1 cellular context compared by ENCODE assay signal in the genomic region with DNA sequence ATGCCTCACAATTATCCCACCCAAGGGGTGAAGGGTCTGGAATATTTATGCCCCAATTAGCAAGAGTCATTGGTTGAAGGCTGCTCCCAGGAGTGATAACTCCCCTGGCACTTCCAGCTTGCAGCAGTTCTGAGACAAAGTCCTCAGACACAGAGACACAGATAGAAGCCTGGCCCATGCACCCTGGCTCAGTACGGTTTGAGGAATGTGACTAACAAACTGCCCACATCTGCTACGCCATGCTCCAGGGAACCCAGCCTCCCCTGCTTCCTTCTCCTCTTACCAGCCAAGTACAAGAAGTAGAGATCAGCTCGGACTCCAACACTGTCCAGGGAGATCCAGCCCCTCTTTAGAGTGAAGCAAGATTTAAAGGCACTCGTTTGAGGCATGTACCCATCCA.
TF ChIP-seq lines count a peak whose summit lies in the region.

No MANE protein-coding gene starts in this region.

TF ChIP-seq in GM12878, 131 proteins besides CTCF, POLR2A, EP300 and RAD21:
- TF ChIP-seq HDGF (IDR thresholded peaks at IDR 0.05) (no peak), CHD2 (IDR thresholded peaks at IDR 0.05; ENCODE audit: borderline replicate concordance, low read depth, low read length) (no peak), CHD4 (IDR thresholded peaks at IDR 0.05) (no peak), BACH1 (IDR thresholded peaks at IDR 0.05; ENCODE audit: borderline replicate concordance) (no peak), YBX1 (IDR thresholded peaks at IDR 0.05) (no peak), NFYA (IDR thresholded peaks at IDR 0.05; ENCODE audit: borderline replicate concordance, low read depth, low read length) (no peak), EZH2 (IDR thresholded peaks at IDR 0.05; ENCODE audit: borderline replicate concordance, control insufficient read depth, low read depth, low read length) (no peak), RCOR1 (conservative IDR thresholded peaks at IDR 0.05; ENCODE audit: low read depth, low read length) (no peak), SMARCA5 (IDR thresholded peaks at IDR 0.05) (no peak), HCFC1 (IDR thresholded peaks at IDR 0.05; ENCODE audit: low read length) (no peak)
- TF ChIP-seq, protein P1, sequence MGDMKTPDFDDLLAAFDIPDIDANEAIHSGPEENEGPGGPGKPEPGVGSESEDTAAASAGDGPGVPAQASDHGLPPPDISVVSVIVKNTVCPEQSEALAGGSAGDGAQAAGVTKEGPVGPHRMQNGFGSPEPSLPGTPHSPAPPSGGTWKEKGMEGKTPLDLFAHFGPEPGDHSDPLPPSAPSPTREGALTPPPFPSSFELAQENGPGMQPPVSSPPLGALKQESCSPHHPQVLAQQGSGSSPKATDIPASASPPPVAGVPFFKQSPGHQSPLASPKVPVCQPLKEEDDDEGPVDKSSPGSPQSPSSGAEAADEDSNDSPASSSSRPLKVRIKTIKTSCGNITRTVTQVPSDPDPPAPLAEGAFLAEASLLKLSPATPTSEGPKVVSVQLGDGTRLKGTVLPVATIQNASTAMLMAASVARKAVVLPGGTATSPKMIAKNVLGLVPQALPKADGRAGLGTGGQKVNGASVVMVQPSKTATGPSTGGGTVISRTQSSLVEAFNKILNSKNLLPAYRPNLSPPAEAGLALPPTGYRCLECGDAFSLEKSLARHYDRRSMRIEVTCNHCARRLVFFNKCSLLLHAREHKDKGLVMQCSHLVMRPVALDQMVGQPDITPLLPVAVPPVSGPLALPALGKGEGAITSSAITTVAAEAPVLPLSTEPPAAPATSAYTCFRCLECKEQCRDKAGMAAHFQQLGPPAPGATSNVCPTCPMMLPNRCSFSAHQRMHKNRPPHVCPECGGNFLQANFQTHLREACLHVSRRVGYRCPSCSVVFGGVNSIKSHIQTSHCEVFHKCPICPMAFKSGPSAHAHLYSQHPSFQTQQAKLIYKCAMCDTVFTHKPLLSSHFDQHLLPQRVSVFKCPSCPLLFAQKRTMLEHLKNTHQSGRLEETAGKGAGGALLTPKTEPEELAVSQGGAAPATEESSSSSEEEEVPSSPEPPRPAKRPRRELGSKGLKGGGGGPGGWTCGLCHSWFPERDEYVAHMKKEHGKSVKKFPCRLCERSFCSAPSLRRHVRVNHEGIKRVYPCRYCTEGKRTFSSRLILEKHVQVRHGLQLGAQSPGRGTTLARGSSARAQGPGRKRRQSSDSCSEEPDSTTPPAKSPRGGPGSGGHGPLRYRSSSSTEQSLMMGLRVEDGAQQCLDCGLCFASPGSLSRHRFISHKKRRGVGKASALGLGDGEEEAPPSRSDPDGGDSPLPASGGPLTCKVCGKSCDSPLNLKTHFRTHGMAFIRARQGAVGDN (IDR thresholded peaks at IDR 0.05): no peak
TF ChIP-seq in GM12878: peak in this region for 0.
